ENCODE assay signal across 19 cellular contexts in the genomic region with DNA sequence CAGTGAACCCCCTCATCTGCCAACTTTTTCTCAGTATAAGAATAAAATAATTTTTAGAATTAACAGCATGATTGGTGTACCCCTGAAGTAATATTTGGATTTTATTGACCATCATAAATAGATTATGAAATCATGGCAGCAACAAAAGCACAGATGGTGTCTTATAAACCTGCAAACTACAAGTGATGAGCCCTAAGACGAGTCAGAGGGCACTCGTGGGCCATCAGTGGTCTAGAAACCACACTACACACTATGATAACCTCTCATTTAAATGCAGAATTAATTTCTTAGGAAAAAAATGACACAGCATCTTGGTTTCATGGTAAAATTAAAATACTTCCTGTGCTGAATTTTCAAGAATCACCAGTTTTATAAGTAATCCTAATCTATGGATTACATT.
"Had no signal": no experiment of that assay in that cellular context is flagged by ENCODE, and none has a peak within 500 bp of the region (broad histone marks: within the 10 kb centered on the region; RNA-seq: fewer than 3 reads in every experiment).

No MANE protein-coding gene starts in this region.

- H3K4me1 ChIP-seq: esophagus muscularis mucosa, foreskin keratinocyte, left ventricle myocardium inferior, lower lobe of right lung, parathyroid adenoma, psoas muscle, right lobe of liver, testis, tibial nerve had no signal

- H3K9me3 ChIP-seq: esophagus muscularis mucosa, right lobe of liver, testis had no signal

- H3K27me3 ChIP-seq: esophagus muscularis mucosa, foreskin keratinocyte, right lobe of liver, testis, tibial nerve had no signal

- H3K4me3 ChIP-seq: esophagus muscularis mucosa, left ventricle myocardium inferior, lower lobe of right lung, psoas muscle, right lobe of liver, testis, tibial nerve had no signal

- H3K36me3 ChIP-seq: esophagus muscularis mucosa, left ventricle myocardium inferior, lower lobe of right lung, right lobe of liver, tibial nerve had no signal

- H3K27ac ChIP-seq: esophagus muscularis mucosa, foreskin keratinocyte, left ventricle myocardium inferior, lower lobe of right lung, parathyroid adenoma, psoas muscle, right lobe of liver, testis, tibial nerve had no signal

- ATAC-seq: foreskin keratinocyte; left cardiac atrium; lower lobe of right lung; natural killer cell treated with Interleukin-12 subunit alpha and Interleukin-12 subunit beta and Interleukin-15 and Interleukin-18, amount 100 ng/mL, for 72 hours; psoas muscle; right lobe of liver; stimulated activated naive B cell treated with anti-CD40 and anti-IgM and Interleukin-4, amounts not matched to agents 10 μg/mL and 1 μg/mL and 100 μg/mL, for 72 hours; stimulated activated naive CD8-positive, alpha-beta T cell treated with anti-CD3 and anti-CD28 coated beads, Interleukin-15, amount 100 ng/mL, for 72 hours had no signal

- DNase-seq: effector memory CD4-positive, alpha-beta T cell; foreskin keratinocyte; kidney; left cardiac atrium; left ventricle myocardium inferior; lower lobe of right lung; occipital lobe; psoas muscle; retina; right lobe of liver; stimulated activated CD4-positive, alpha-beta T cell treated with anti-CD3 and anti-CD28 coated beads, Interleukin-2, amount 100 ng/mL, for 24 hours; stimulated activated CD4-positive, alpha-beta T cell treated with anti-CD3 and anti-CD28 coated beads, Interleukin-4, amount 100 ng/mL, for 4 hours; stimulated activated naive B cell treated with anti-CD40 and anti-IgM and Interleukin-4, amounts not matched to agents 10 μg/mL and 1 μg/mL and 100 μg/mL, for 72 hours; stimulated activated naive CD8-positive, alpha-beta T cell treated with anti-CD3 and anti-CD28 coated beads, Interleukin-15, amount 100 ng/mL, for 72 hours; testis had no signal
